ENCODE assay signal across 23 cellular contexts in the genomic region with DNA sequence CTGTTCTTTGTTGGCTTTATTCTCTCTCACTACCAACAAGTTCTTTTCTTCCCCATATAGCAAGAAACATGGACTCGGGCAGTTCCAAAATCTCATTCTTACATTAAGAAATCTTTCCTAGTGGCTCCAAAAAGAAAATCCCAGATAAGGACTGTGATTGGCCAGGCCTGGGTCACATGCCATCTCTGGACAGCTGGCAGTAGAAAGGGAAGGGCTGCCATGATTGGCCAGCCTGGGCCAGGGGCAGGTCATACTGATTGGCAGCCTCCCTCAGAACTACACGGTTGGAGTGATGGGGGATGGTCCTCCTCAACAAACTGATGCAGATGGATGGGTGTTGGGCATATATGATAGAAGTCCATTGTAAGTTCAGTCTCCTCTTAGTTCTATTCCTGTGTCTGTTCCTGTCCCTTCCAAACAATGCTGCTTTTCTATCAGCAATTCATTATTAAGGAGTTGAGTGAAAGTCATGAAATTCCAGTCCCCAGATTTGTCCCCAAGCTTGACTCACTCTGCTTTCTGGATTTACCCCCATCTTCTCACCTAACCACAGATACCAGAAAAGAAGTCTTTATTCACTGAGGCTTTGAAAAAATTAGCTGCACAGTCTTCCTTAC.
DNase-seq lines count a peak whose midpoint lies in the region; ATAC-seq and TF ChIP-seq lines count a peak whose summit lies in the region.
"Had no signal": no experiment of that assay in that cellular context is flagged by ENCODE, and none has a peak within 500 bp of the region (broad histone marks: within the 10 kb centered on the region; RNA-seq: fewer than 3 reads in every experiment).

No MANE protein-coding gene starts in this region.

- CTCF ChIA-PET in HCT116 (lab: Charles Lee) (no interaction called here), WTC11 (lab: Charles Lee) (no interaction called here)

- TF ChIP-seq RAD21 in HCT116 (IDR thresholded peaks at IDR 0.05; ENCODE audit: low read depth): no peak

- H3K9ac ChIP-seq in HCT116 (ENCODE audit: low read length): no peak overlapping the region
- H3K9ac ChIP-seq: GM23248 had no signal

- no peaks in the 10 kb centered on the region for H4K20me1 ChIP-seq in HCT116 (ENCODE audit: insufficient read depth)
- H4K20me1 ChIP-seq in hepatocyte (ENCODE audit: insufficient read depth, poor library complexity, severe bottlenecking): no peaks in the 10 kb centered on the region

- no peak overlapping the region for H3K4me3 ChIP-seq in HCT116 (replicated peaks in 1 of 2; ENCODE audit: low read depth in 1 of 2, low read length in 2 of 2)
- no peak overlapping the region for H3K4me3 ChIP-seq in hepatocyte
- H3K4me3 ChIP-seq in upper lobe of left lung: no peak overlapping the region
- H3K4me3 ChIP-seq: GM23248, SK-N-MC had no signal

- no peak overlapping the region for H3K4me3 Mint-ChIP-seq in WTC11
- no peak overlapping the region for H3K4me3 Mint-ChIP-seq in stimulated activated effector memory CD8-positive, alpha-beta T cell treated with anti-CD3 and anti-CD28 coated beads, Interleukin-12 subunit alpha, Interleukin-12 subunit beta, amount 100 ng/mL, for 72 hours
- H3K4me3 Mint-ChIP-seq: H9, IgD-negative memory B cell had no signal

- TF ChIP-seq CTCF in HCT116 (IDR thresholded peaks at IDR 0.05 in 2 of 3, conservative IDR thresholded peaks at IDR 0.05 in 1 of 3; ENCODE audit: borderline replicate concordance in 1 of 3, insufficient read depth in 1 of 3, low read depth in 2 of 3, low read length in 2 of 3) (no peak), WTC11 (IDR thresholded peaks at IDR 0.05) (no peak), hepatocyte (IDR thresholded peaks at IDR 0.05; ENCODE audit: poor library complexity) (no peak), upper lobe of left lung (IDR thresholded peaks at IDR 0.05) (no peak)

- DNase-seq in HCT116 (ENCODE audit: low read depth, low spot score): no peak
- DNase-seq in WTC11 (ENCODE audit: low spot score): no peak
- no peak for DNase-seq in hepatocyte (ENCODE audit: low spot score)
- no peak for DNase-seq in stimulated activated effector memory CD8-positive, alpha-beta T cell treated with anti-CD3 and anti-CD28 coated beads, Interleukin-12 subunit alpha, Interleukin-12 subunit beta, amount 100 ng/mL, for 72 hours (ENCODE audit: low spot score in 2 of 2)
- no peak for DNase-seq in 8988T
- DNase-seq in DMS114 treated with DMSO at 0.1 percent for 48 hours (lab: John Stamatoyannopoulos, UW; ENCODE audit: unreplicated experiment): no peak
- DNase-seq in dermis blood vessel endothelial cell: no peak
- no peak for DNase-seq in upper lobe of left lung
- DNase-seq: BE2C, DMS 273 treated with DMSO at 0.1 percent for 48 hours, DND-41, GM23248, H9, Kasumi-1, NCI-H1694, NCI-H446 treated with DMSO at 0.1 percent for 48 hours, NCI-H526 treated with DMSO at 0.1 percent for 48 hours, PC-3, RPMI8226, SHP77, SW 1271 had no signal

- POLR2A ChIA-PET in HCT116 (lab: Charles Lee): no interaction called here
- POLR2A ChIA-PET in WTC11 (lab: Charles Lee): no interaction called here

- no peak overlapping the region for H2AFZ ChIP-seq in HCT116 (ENCODE audit: low read depth, low read length, poor library complexity, severe bottlenecking)
- H2AFZ ChIP-seq in hepatocyte: no peak overlapping the region
- H2AFZ ChIP-seq: GM23248 had no signal

- H3K27me3 ChIP-seq in HCT116 (ENCODE audit: insufficient read depth, low read length) (no peaks in the 10 kb centered on the region), hepatocyte (no peaks in the 10 kb centered on the region), upper lobe of left lung (no peaks in the 10 kb centered on the region)
- H3K27me3 ChIP-seq: BE2C had no signal

- H3K36me3 ChIP-seq in HCT116 (ENCODE audit: control insufficient read depth in 1 of 2, insufficient read depth in 2 of 2, low read length in 2 of 2) (no peaks in the 10 kb centered on the region), hepatocyte (replicated peaks; ENCODE audit: insufficient read depth, low read depth) (no peaks in the 10 kb centered on the region), upper lobe of left lung (no peaks in the 10 kb centered on the region)
- H3K36me3 ChIP-seq: BE2C had no signal

- no peaks in the 10 kb centered on the region for H3K9me2 ChIP-seq in HCT116 (ENCODE audit: insufficient read depth)
- H3K9me2 ChIP-seq in hepatocyte (replicated peaks; ENCODE audit: insufficient read depth): no peaks in the 10 kb centered on the region

- H3K9me3 ChIP-seq in HCT116 (ENCODE audit: control insufficient read depth in 1 of 2, insufficient read depth in 1 of 2, low read depth in 1 of 2, low read length in 2 of 2) (no peaks in the 10 kb centered on the region), hepatocyte (ENCODE audit: low read depth) (no peaks in the 10 kb centered on the region), upper lobe of left lung (no peaks in the 10 kb centered on the region)
- H3K9me3 ChIP-seq: BE2C had no signal

- H3K4me2 ChIP-seq in HCT116 (ENCODE audit: low read length): no peak overlapping the region
- no peak overlapping the region for H3K4me2 ChIP-seq in hepatocyte

- RAD21 ChIA-PET in HCT116 (lab: Charles Lee; ENCODE audit: low non-redundant PET in 1 of 2, low total read pairs in 2 of 2, uncharacterized antibody in 2 of 2, unreplicated experiment in 2 of 2): no interaction called here

- TF ChIP-seq POLR2A in HCT116 (IDR thresholded peaks at IDR 0.05; ENCODE audit: borderline replicate concordance, extremely low read depth, insufficient read depth, insufficient read length) (no peak), upper lobe of left lung (IDR thresholded peaks at IDR 0.05) (no peak)

- no peaks in the 10 kb centered on the region for H3K4me1 Mint-ChIP-seq in WTC11
- H3K4me1 Mint-ChIP-seq in stimulated activated effector memory CD8-positive, alpha-beta T cell treated with anti-CD3 and anti-CD28 coated beads, Interleukin-12 subunit alpha, Interleukin-12 subunit beta, amount 100 ng/mL, for 72 hours: peaks cover 9% of the 10 kb centered on the region

- H3K36me3 Mint-ChIP-seq in WTC11: no peaks in the 10 kb centered on the region
- peaks cover 7% of the 10 kb centered on the region for H3K36me3 Mint-ChIP-seq in stimulated activated effector memory CD8-positive, alpha-beta T cell treated with anti-CD3 and anti-CD28 coated beads, Interleukin-12 subunit alpha, Interleukin-12 subunit beta, amount 100 ng/mL, for 72 hours

- H3K79me2 ChIP-seq in HCT116 (ENCODE audit: insufficient read depth, low read length): no peaks in the 10 kb centered on the region
- no peaks in the 10 kb centered on the region for H3K79me2 ChIP-seq in hepatocyte

- intact Hi-C loops in HCT116 (cut with micrococcal nuclease): no loop called here

- WGBS in hepatocyte (ENCODE audit: low lambda C conversion rate, missing lambda C conversion rate): 91% methylated on average over 2 of the region's 2 CpGs
- 43 to 46% methylated on average over 2 of the region's 2 CpGs for WGBS in upper lobe of left lung, 2 donors

- no TSS peak for BruUV-seq in HCT116 (replicated peaks; lab: Mats Ljungman, UMichigan)

- H3K27ac Mint-ChIP-seq in WTC11: no peak overlapping the region
- peak overlapping the region; percentile 40 for H3K27ac Mint-ChIP-seq in stimulated activated effector memory CD8-positive, alpha-beta T cell treated with anti-CD3 and anti-CD28 coated beads, Interleukin-12 subunit alpha, Interleukin-12 subunit beta, amount 100 ng/mL, for 72 hours
- H3K27ac Mint-ChIP-seq: H9, IgD-negative memory B cell had no signal

- no peak for TF ChIP-seq EP300 in upper lobe of left lung (IDR thresholded peaks at IDR 0.05)

- H3K27ac ChIP-seq in HCT116 (ENCODE audit: low read depth, low read length): no peak overlapping the region
- H3K27ac ChIP-seq in hepatocyte: peak overlapping the region; percentile 78
- no peak overlapping the region for H3K27ac ChIP-seq in upper lobe of left lung
- H3K27ac ChIP-seq: GM23248, SK-N-MC had no signal

- no peaks in the 10 kb centered on the region for H3K27me3 Mint-ChIP-seq in WTC11 (ENCODE audit: low read depth)
- H3K27me3 Mint-ChIP-seq: IgD-negative memory B cell had no signal

- ATAC-seq in HCT116 (0 out of 2 replicates have a peak, but pooled peaks have one; percentile 38), WTC11 (peak; percentile 48), upper lobe of left lung (ENCODE audit: low FRiP score in 2 of 2) (no peak)
- no peak for ATAC-seq in stimulated activated effector memory CD8-positive, alpha-beta T cell treated with anti-CD3 and anti-CD28 coated beads, Interleukin-12 subunit alpha, Interleukin-12 subunit beta, amount 100 ng/mL, for 72 hours
- ATAC-seq: PC-3 had no signal

- H3K4me1 ChIP-seq in HCT116 (ENCODE audit: control insufficient read depth in 1 of 2, insufficient read depth in 2 of 2, low read length in 2 of 2): peaks cover 0 to 2% of the 10 kb centered on the region in 2 experiments; a peak in 1 of 4 replicates
- H3K4me1 ChIP-seq in hepatocyte (ENCODE audit: insufficient read depth): no peaks in the 10 kb centered on the region
- no peaks in the 10 kb centered on the region for H3K4me1 ChIP-seq in upper lobe of left lung
- H3K4me1 ChIP-seq: BE2C had no signal

- peaks cover 9% of the 10 kb centered on the region for H3K9me3 Mint-ChIP-seq in WTC11
- H3K9me3 Mint-ChIP-seq in stimulated activated effector memory CD8-positive, alpha-beta T cell treated with anti-CD3 and anti-CD28 coated beads, Interleukin-12 subunit alpha, Interleukin-12 subunit beta, amount 100 ng/mL, for 72 hours: no peaks in the 10 kb centered on the region
- H3K9me3 Mint-ChIP-seq: H9, IgD-negative memory B cell had no signal

TF ChIP-seq in HCT116, 20 proteins besides CTCF, POLR2A, EP300 and RAD21 (continues in another document):
- TF ChIP-seq ELF1 (IDR thresholded peaks at IDR 0.05; ENCODE audit: borderline replicate concordance, low read depth) (no peak), SRF (IDR thresholded peaks at IDR 0.05; ENCODE audit: low read depth) (no peak), CEBPB (IDR thresholded peaks at IDR 0.05; ENCODE audit: low read depth) (no peak), CBX3 (IDR thresholded peaks at IDR 0.05; ENCODE audit: low read depth) (no peak), POLR2AphosphoS5 (IDR thresholded peaks at IDR 0.05; ENCODE audit: low read depth, low read length) (no peak), MAX (IDR thresholded peaks at IDR 0.05) (no peak)

TF ChIP-seq in WTC11, 78 proteins besides CTCF, POLR2A, EP300 and RAD21:
- no peak for TF ChIP-seq ZNF219 (CRISPR knock-in tag; IDR thresholded peaks at IDR 0.05; ENCODE audit: borderline replicate concordance)
- TF ChIP-seq, protein P1, sequence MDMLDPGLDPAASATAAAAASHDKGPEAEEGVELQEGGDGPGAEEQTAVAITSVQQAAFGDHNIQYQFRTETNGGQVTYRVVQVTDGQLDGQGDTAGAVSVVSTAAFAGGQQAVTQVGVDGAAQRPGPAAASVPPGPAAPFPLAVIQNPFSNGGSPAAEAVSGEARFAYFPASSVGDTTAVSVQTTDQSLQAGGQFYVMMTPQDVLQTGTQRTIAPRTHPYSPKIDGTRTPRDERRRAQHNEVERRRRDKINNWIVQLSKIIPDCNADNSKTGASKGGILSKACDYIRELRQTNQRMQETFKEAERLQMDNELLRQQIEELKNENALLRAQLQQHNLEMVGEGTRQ (CRISPR knock-in tag; IDR thresholded peaks at IDR 0.05): 0 out of 2 replicates have a peak, but pooled peaks have one; percentile 9

Comparison
In these comparisons a context has a peak if more than half of its experiments do, and no peak if none do; other contexts are left out.
1. ATAC-seq: peak in HCT116 (single experiment) and WTC11 (single experiment); none in stimulated activated effector memory CD8-positive, alpha-beta T cell treated with anti-CD3 and anti-CD28 coated beads, Interleukin-12 subunit alpha, Interleukin-12 subunit beta, amount 100 ng/mL, for 72 hours (single experiment) and upper lobe of left lung (0 of 2).